ENCODE assay signal across 13 cellular contexts in genomic region chr11:61138940-61139339, GRCh38. TPM values are rescaled to one million over a fixed set of nuclear protein-coding genes. Genes with fewer than 3 reads are reported as not detected.
DNase-seq lines count a peak whose midpoint lies in the region; ATAC-seq, FAIRE-seq and TF ChIP-seq lines count a peak whose summit lies in the region.
"Had no signal": no experiment of that assay in that cellular context is flagged by ENCODE, and none has a peak within 500 bp of the region (broad histone marks: within the 10 kb centered on the region; RNA-seq: fewer than 3 reads in every experiment).

No MANE protein-coding gene starts in this region.

- 15 to 24% methylated on average over 6 of the region's 6 CpGs for WGBS in heart right ventricle, 2 donors

- no peak overlapping the region for H3K9ac ChIP-seq in adipocyte (ENCODE audit: low read length)

- H3K27me3 Mint-ChIP-seq in stimulated activated memory B cell treated with anti-CD40 and anti-IgM and Interleukin-4, amounts not matched to agents 10 μg/mL and 1 μg/mL and 100 μg/mL, for 72 hours: no peaks in the 10 kb centered on the region

- peaks cover 49% of the 10 kb centered on the region for H3K4me1 Mint-ChIP-seq in stimulated activated memory B cell treated with anti-CD40 and anti-IgM and Interleukin-4, amounts not matched to agents 10 μg/mL and 1 μg/mL and 100 μg/mL, for 72 hours
- H3K4me1 Mint-ChIP-seq: neural crest cell had no signal

- TF ChIP-seq CTCF in heart right ventricle (IDR thresholded peaks at IDR 0.05) (no peak), WERI-Rb-1 (IDR thresholded peaks at IDR 0.05; ENCODE audit: low read depth, low read length) (no peak), mucosa of descending colon (IDR thresholded peaks at IDR 0.05) (no peak)

- H3K27me3 ChIP-seq in adipocyte (replicated peaks; ENCODE audit: control insufficient read depth, insufficient read depth, low read length) (no peaks in the 10 kb centered on the region), heart right ventricle (no peaks in the 10 kb centered on the region), WERI-Rb-1 (ENCODE audit: insufficient read depth, low read depth, severe bottlenecking) (no peaks in the 10 kb centered on the region)
- H3K27me3 ChIP-seq: body of pancreas had no signal

- peaks cover 27% of the 10 kb centered on the region for H3K36me3 Mint-ChIP-seq in stimulated activated memory B cell treated with anti-CD40 and anti-IgM and Interleukin-4, amounts not matched to agents 10 μg/mL and 1 μg/mL and 100 μg/mL, for 72 hours

- H3K4me3 Mint-ChIP-seq in stimulated activated memory B cell treated with anti-CD40 and anti-IgM and Interleukin-4, amounts not matched to agents 10 μg/mL and 1 μg/mL and 100 μg/mL, for 72 hours: no peak overlapping the region
- H3K4me3 Mint-ChIP-seq: neural crest cell had no signal

- H3K27ac ChIP-seq in heart right ventricle (peak overlapping the region in 3 of 10 donors; percentile 6 to 59 (median 9)), WERI-Rb-1 (no peak overlapping the region)
- H3K27ac ChIP-seq: body of pancreas had no signal

- FAIRE-seq in GM12891 (lab: Jason Lieb, UNC): peak; percentile 28

- intact Hi-C loops in heart right ventricle (cut with DNase I) (loop anchor here in 3 of 10 donors (5.0 to 10.0 kb wide), 3 partner anchors 48 to 304 kb away; partner anchors contain the start of gene TMEM109 (in 1 of the 3)), mucosa of descending colon (cut with DNase I, micrococcal nuclease) (no loop called here)

- peak overlapping the region; percentile 58 for H3K27ac Mint-ChIP-seq in stimulated activated memory B cell treated with anti-CD40 and anti-IgM and Interleukin-4, amounts not matched to agents 10 μg/mL and 1 μg/mL and 100 μg/mL, for 72 hours

- no peak for TF ChIP-seq POLR2A in GM12891 (IDR thresholded peaks at IDR 0.05; ENCODE audit: low read depth, low read length)

- no peak for DNase-seq in GM12891 (ENCODE audit: insufficient read length, low spot score)
- peak; percentile 50 for DNase-seq in adipocyte (ENCODE audit: low read depth)
- DNase-seq in heart right ventricle: no peak
- no peak for DNase-seq in WERI-Rb-1
- DNase-seq in pons (ENCODE audit: low spot score): no peak
- no peak for DNase-seq in mucosa of descending colon
- DNase-seq: activated T-cell treated with anti-CD3 and anti-CD28 coated beads, Interleukin-2, amount 50 U/mL, for 1 hour; body of pancreas; NCI-H510A; SIG-M5 had no signal

- no peaks in the 10 kb centered on the region for H3K9me3 ChIP-seq in adipocyte (ENCODE audit: control insufficient read depth, low read length)
- no peaks in the 10 kb centered on the region for H3K9me3 ChIP-seq in heart right ventricle
- no peaks in the 10 kb centered on the region for H3K9me3 ChIP-seq in WERI-Rb-1 (ENCODE audit: severe bottlenecking)
- H3K9me3 ChIP-seq in mucosa of descending colon: no peaks in the 10 kb centered on the region
- H3K9me3 ChIP-seq: body of pancreas had no signal

- H3K9me3 Mint-ChIP-seq in stimulated activated memory B cell treated with anti-CD40 and anti-IgM and Interleukin-4, amounts not matched to agents 10 μg/mL and 1 μg/mL and 100 μg/mL, for 72 hours: peaks cover 3% of the 10 kb centered on the region
- H3K9me3 Mint-ChIP-seq: neural crest cell had no signal

- H3K4me1 ChIP-seq in adipocyte (ENCODE audit: control insufficient read depth, insufficient read depth, low read length) (peaks cover 18% of the 10 kb centered on the region), heart right ventricle (peaks cover 10 to 49% (median 24%) of the 10 kb centered on the region in 9 donors), mucosa of descending colon (ENCODE audit: low read depth) (peaks cover 16% of the 10 kb centered on the region)

- H3K4me3 ChIP-seq in adipocyte (ENCODE audit: low read length) (peak overlapping the region; percentile 28), heart right ventricle (no peak overlapping the region), WERI-Rb-1 (ENCODE audit: low read depth, low read length) (no peak overlapping the region), mucosa of descending colon (no peak overlapping the region)
- H3K4me3 ChIP-seq: body of pancreas had no signal

- ATAC-seq in heart right ventricle (peak in 6 of 8 donors; percentile 31 to 63 (median 47)), mucosa of descending colon (no peak)
- no peak for ATAC-seq in stimulated activated memory B cell treated with anti-CD40 and anti-IgM and Interleukin-4, amounts not matched to agents 10 μg/mL and 1 μg/mL and 100 μg/mL, for 72 hours
- ATAC-seq: body of pancreas had no signal

- H3K36me3 ChIP-seq in adipocyte (ENCODE audit: control insufficient read depth, insufficient read depth, low read length, severe bottlenecking) (peaks cover 21% of the 10 kb centered on the region), heart right ventricle (peaks cover 0 to 36% (median 2%) of the 10 kb centered on the region in 9 donors), WERI-Rb-1 (peaks cover 12% of the 10 kb centered on the region), mucosa of descending colon (ENCODE audit: low read depth) (no peaks in the 10 kb centered on the region)

TF ChIP-seq in GM12891, 5 proteins besides CTCF, POLR2A, EP300 and RAD21:
- no peak for TF ChIP-seq PAX5 (IDR thresholded peaks at IDR 0.05; ENCODE audit: insufficient read depth, low read length, severe bottlenecking)
- TF ChIP-seq SPI1 (IDR thresholded peaks at IDR 0.05; ENCODE audit: low read depth, low read length): no peak

RNA-seq across cellular contexts. Expression of gene VPS37C, which starts 22.3 kb away (rescaled TPM):
- 6.5 TPM for polyA plus RNA-seq in GM12891 (2012; ENCODE audit: low read depth, missing spikeins)
- 10 to 100 TPM; 10.6 to 21.8 (median 15.5) TPM for total RNA-seq in heart right ventricle
- 10 to 100 TPM in 1 of 2 donors, 1 to 10 TPM in 1; 7.7 to 18.6 TPM for polyA plus RNA-seq in heart right ventricle
- 10 to 100 TPM; 28.5 to 30.8 (median 28.5) TPM for total RNA-seq in mucosa of descending colon

RNA-seq across cellular contexts. Expression of gene CD5, which starts 36.7 kb away (rescaled TPM):
- 0.21 TPM for polyA plus RNA-seq in GM12891 (2012; ENCODE audit: low read depth, missing spikeins)
- total RNA-seq in heart right ventricle: 1 to 10 TPM in 1 of 10 donors, under 1 TPM in 6, not detected in 3; 0.07 to 5.7 (median 0.38) TPM
- under 1 TPM in 1 of 2 donors, not detected in 1; 0.12 TPM for polyA plus RNA-seq in heart right ventricle
- total RNA-seq in mucosa of descending colon: 1 to 10 TPM; 1.2 to 3.4 (median 1.5) TPM
- total RNA-seq: kidney epithelial cell, neural crest cell had no signal

Comparison
In these comparisons a context has a peak if more than half of its experiments do, and no peak if none do; other contexts are left out.
1. ATAC-seq: peak in heart right ventricle (6 of 8); none in stimulated activated memory B cell treated with anti-CD40 and anti-IgM and Interleukin-4, amounts not matched to agents 10 μg/mL and 1 μg/mL and 100 μg/mL, for 72 hours (single experiment) and mucosa of descending colon (single experiment).